Comparison of ENCODE assay signal across 8 cellular contexts in genomic region chr12:94459773-94460593, GRCh38. TPM values are rescaled to one million over a fixed set of nuclear protein-coding genes. Genes with fewer than 3 reads are reported as not detected.
DNase-seq lines count a peak whose midpoint lies in the region; ATAC-seq and TF ChIP-seq lines count a peak whose summit lies in the region.

A gene with protein sequence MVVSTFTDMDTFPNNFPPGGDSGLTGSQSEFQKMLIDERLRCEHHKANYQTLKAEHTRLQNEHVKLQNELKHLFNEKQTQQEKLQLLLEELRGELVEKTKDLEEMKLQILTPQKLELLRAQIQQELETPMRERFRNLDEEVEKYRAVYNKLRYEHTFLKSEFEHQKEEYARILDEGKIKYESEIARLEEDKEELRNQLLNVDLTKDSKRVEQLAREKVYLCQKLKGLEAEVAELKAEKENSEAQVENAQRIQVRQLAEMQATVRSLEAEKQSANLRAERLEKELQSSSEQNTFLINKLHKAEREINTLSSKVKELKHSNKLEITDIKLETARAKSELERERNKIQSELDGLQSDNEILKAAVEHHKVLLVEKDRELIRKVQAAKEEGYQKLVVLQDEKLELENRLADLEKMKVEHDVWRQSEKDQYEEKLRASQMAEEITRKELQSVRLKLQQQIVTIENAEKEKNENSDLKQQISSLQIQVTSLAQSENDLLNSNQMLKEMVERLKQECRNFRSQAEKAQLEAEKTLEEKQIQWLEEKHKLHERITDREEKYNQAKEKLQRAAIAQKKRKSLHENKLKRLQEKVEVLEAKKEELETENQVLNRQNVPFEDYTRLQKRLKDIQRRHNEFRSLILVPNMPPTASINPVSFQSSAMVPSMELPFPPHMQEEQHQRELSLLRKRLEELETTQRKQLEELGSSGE (minus strand): TSS chr12:94459867. CDS start chr12:94412490, 47,377 bp downstream.

- H3K4me3 Mint-ChIP-seq in activated naive CD4-positive, alpha-beta T cell treated with anti-CD3 and anti-CD28 coated beads, Interleukin-2, amount 50 U/mL, for 24 hours = peak within 1 kb of the TSS; percentile 86

- H2AFZ ChIP-seq in SK-N-SH (ENCODE audit: low read depth) = peak within 1 kb of the TSS; percentile 99

- peak within 1 kb of the TSS; percentile 92 for H3K27ac Mint-ChIP-seq in activated naive CD4-positive, alpha-beta T cell treated with anti-CD3 and anti-CD28 coated beads, Interleukin-2, amount 50 U/mL, for 24 hours

- ATAC-seq in HG02571 (IDR thresholded peaks at IDR 0.05; ENCODE audit: unreplicated experiment) (peak; percentile 99), omental fat pad (ENCODE audit: low FRiP score) (peak; percentile 99)

- DNase-seq in GM04504 (ENCODE audit: low read depth) (peak; percentile 80), NCI-H1048 (lab: John Stamatoyannopoulos, UW) (peak; percentile 70), SK-N-SH (peak; percentile 96), glomerular endothelial cell (ENCODE audit: extremely low read depth, low read depth, low spot score) (peak; percentile 20), omental fat pad (ENCODE audit: low spot score) (peak; percentile 82), testis (peak; percentile 98)

- TF ChIP-seq CTCF in SK-N-SH (IDR thresholded peaks at IDR 0.05) (no peak), omental fat pad (IDR thresholded peaks at IDR 0.05) (no peak), testis (IDR thresholded peaks at IDR 0.05) (no peak)

- peaks cover 27% of the 10 kb centered on the region for H3K79me2 ChIP-seq in SK-N-SH (ENCODE audit: insufficient read depth)

- H4K20me1 ChIP-seq in SK-N-SH (ENCODE audit: insufficient read depth) = no peaks in the 10 kb centered on the region

- TF ChIP-seq RAD21 in SK-N-SH (IDR thresholded peaks at IDR 0.05; ENCODE audit: low read length) = no peak

- H3K9me3 ChIP-seq in SK-N-SH = no peaks in the 10 kb centered on the region
- H3K9me3 ChIP-seq in testis = no peaks in the 10 kb centered on the region

- POLR2A ChIA-PET in SK-N-SH (lab: Yijun Ruan, JAX) = no interaction called here

- peaks cover 35% of the 10 kb centered on the region for H3K4me1 Mint-ChIP-seq in activated naive CD4-positive, alpha-beta T cell treated with anti-CD3 and anti-CD28 coated beads, Interleukin-2, amount 50 U/mL, for 24 hours

- peak; percentile 91 for TF ChIP-seq POLR2A in testis (IDR thresholded peaks at IDR 0.05)

- no peak for TF ChIP-seq EP300 in SK-N-SH (IDR thresholded peaks at IDR 0.05; ENCODE audit: borderline replicate concordance in 1 of 2, low read depth in 1 of 2, low read length in 1 of 2)

- no peaks in the 10 kb centered on the region for H3K27me3 ChIP-seq in SK-N-SH (ENCODE audit: insufficient read depth)
- H3K27me3 ChIP-seq in testis = no peaks in the 10 kb centered on the region

- no peaks in the 10 kb centered on the region for H3K36me3 ChIP-seq in SK-N-SH (replicated peaks in 1 of 2; ENCODE audit: control insufficient read depth in 1 of 2, insufficient read depth in 2 of 2, low read length in 1 of 2)
- no peaks in the 10 kb centered on the region for H3K36me3 ChIP-seq in testis (ENCODE audit: low read depth, missing control alignments)

- CTCF ChIA-PET in SK-N-SH (lab: Yijun Ruan, JAX) = interaction anchor here (0.8 to 1.3 kb wide), 4 partner anchors 14 to 314 kb away, joined by 3 read pairs; partner anchors contain the start of gene PLXNC1

- H3K9me2 ChIP-seq in SK-N-SH = no peaks in the 10 kb centered on the region

- no peaks in the 10 kb centered on the region for H3F3A ChIP-seq in SK-N-SH (replicated peaks; ENCODE audit: insufficient read depth)

- H3K9me3 Mint-ChIP-seq in activated naive CD4-positive, alpha-beta T cell treated with anti-CD3 and anti-CD28 coated beads, Interleukin-2, amount 50 U/mL, for 24 hours = peaks cover 5% of the 10 kb centered on the region

- H3K4me3 ChIP-seq in SK-N-SH (ENCODE audit: low read depth in 2 of 2, low read length in 1 of 2) (peak within 1 kb of the TSS; percentile 78 to 90), testis (peak within 1 kb of the TSS; percentile 82 to 87)

- intact Hi-C loops in testis (cut with DNase I; ENCODE audit: low total_unique reads) = loop anchor here (5.0 kb wide), 1 partner anchor 783 kb away; the partner anchor contains the start of gene CRADD

- H3K27me3 Mint-ChIP-seq in activated naive CD4-positive, alpha-beta T cell treated with anti-CD3 and anti-CD28 coated beads, Interleukin-2, amount 50 U/mL, for 24 hours = peaks cover 2% of the 10 kb centered on the region

- H3K9ac ChIP-seq in SK-N-SH = peak within 1 kb of the TSS; percentile 82

- no peaks in the 10 kb centered on the region; a peak in 2 of 4 replicates for H3K4me1 ChIP-seq in SK-N-SH (ENCODE audit: control insufficient read depth in 1 of 2, insufficient read depth in 2 of 2, low read depth in 1 of 2, low read length in 1 of 2)
- no peaks in the 10 kb centered on the region for H3K4me1 ChIP-seq in testis

- peaks cover 15% of the 10 kb centered on the region for H3K36me3 Mint-ChIP-seq in activated naive CD4-positive, alpha-beta T cell treated with anti-CD3 and anti-CD28 coated beads, Interleukin-2, amount 50 U/mL, for 24 hours

- under 1% methylated on average over 24 of the region's 72 CpGs for WGBS in SK-N-SH (ENCODE audit: low lambda C conversion rate)
- 0% methylated on average over 21 to 45 of the region's 72 CpGs for WGBS in testis, 2 donors

- H3K4me2 ChIP-seq in SK-N-SH = peak within 1 kb of the TSS; percentile 96

- H3K27ac ChIP-seq in SK-N-SH (ENCODE audit: low read depth in 2 of 2, low read length in 1 of 2) (peak within 1 kb of the TSS; percentile 78 to 82), testis (peak within 1 kb of the TSS; percentile 92 to 93)

TF ChIP-seq in SK-N-SH, 30 proteins besides CTCF, POLR2A, EP300 and RAD21:
- TF ChIP-seq EZH2phosphoT487 (IDR thresholded peaks at IDR 0.05; ENCODE audit: borderline replicate concordance, low read depth) (no peak), USF2 (IDR thresholded peaks at IDR 0.05; ENCODE audit: borderline replicate concordance, low read depth, low read length) (0 out of 2 replicates have a peak, but pooled peaks have one; percentile 5), SIN3A (IDR thresholded peaks at IDR 0.05; ENCODE audit: borderline replicate concordance, low read depth, low read length) (peak; percentile 27), MXI1 (IDR thresholded peaks at IDR 0.05; ENCODE audit: low read depth, low read length) (peak; percentile 95), ELF1 (IDR thresholded peaks at IDR 0.05) (peak; percentile 70), JUND (IDR thresholded peaks at IDR 0.05) (no peak), TAF1 (IDR thresholded peaks at IDR 0.05; ENCODE audit: borderline replicate concordance, low read depth, low read length) (peak; percentile 69), POLR2AphosphoS5 (IDR thresholded peaks at IDR 0.05; ENCODE audit: low read depth, low read length) (peak; percentile 83; the same call in 1 of the 2 replicates), FOXJ3 (CRISPR knock-in tag; IDR thresholded peaks at IDR 0.05) (peak; percentile 64; the same call in 1 of the 2 replicates), RCOR1 (IDR thresholded peaks at IDR 0.05; ENCODE audit: low read length) (no peak), TCF12 (IDR thresholded peaks at IDR 0.05) (no peak), CHD2 (IDR thresholded peaks at IDR 0.05; ENCODE audit: low read length, partially characterized antibody) (no peak), GABPA (IDR thresholded peaks at IDR 0.05; ENCODE audit: low read depth) (peak; percentile 80)
- TF ChIP-seq, protein P1, sequence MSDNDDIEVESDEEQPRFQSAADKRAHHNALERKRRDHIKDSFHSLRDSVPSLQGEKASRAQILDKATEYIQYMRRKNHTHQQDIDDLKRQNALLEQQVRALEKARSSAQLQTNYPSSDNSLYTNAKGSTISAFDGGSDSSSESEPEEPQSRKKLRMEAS (IDR thresholded peaks at IDR 0.05; ENCODE audit: low read depth) = peak; percentile 70
- TF ChIP-seq, protein P2, sequence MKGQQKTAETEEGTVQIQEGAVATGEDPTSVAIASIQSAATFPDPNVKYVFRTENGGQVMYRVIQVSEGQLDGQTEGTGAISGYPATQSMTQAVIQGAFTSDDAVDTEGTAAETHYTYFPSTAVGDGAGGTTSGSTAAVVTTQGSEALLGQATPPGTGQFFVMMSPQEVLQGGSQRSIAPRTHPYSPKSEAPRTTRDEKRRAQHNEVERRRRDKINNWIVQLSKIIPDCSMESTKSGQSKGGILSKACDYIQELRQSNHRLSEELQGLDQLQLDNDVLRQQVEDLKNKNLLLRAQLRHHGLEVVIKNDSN (IDR thresholded peaks at IDR 0.05; ENCODE audit: borderline replicate concordance, low read depth) = peak; percentile 65; the same call in 1 of the 2 replicates
TF ChIP-seq in SK-N-SH: peak in this region for 10.

RNA-seq across cellular contexts. Expression of the gene that starts here (rescaled TPM):
- polyA plus RNA-seq in SK-N-SH (2012; rRNA removed) (2.5 and 4.2 TPM in 2 replicates), testis (ENCODE audit: insufficient read depth, low read depth, low replicate concordance) (17.9 TPM)
- polyA plus RNA-seq in SK-N-SH (2012; cell fraction: cytosol; rRNA removed) = 2.8 and 3.6 TPM in 2 replicates
- polyA plus RNA-seq in SK-N-SH (2012; cell fraction: nucleus; rRNA removed) = 9.4 and 12.1 TPM in 2 replicates
- total RNA-seq in glomerular endothelial cell (3.7 and 13.0 TPM in 2 replicates), omental fat pad (10 to 100 TPM; 11.0 to 42.4 (median 20.0) TPM), testis (10 to 100 TPM; 48.4 to 64.1 TPM)

Comparison
In these comparisons a context has a peak if more than half of its experiments do, and no peak if none do; other contexts are left out.
1. Peak in every context shown above with its lines: DNase-seq, ATAC-seq, H3K4me3 ChIP-seq and H3K27ac ChIP-seq.
2. DNase-seq: peak in every context shown above with its lines; median percentile 98 in testis; 96 in SK-N-SH; 82 in omental fat pad; 80 in GM04504; 70 in NCI-H1048; 20 in glomerular endothelial cell.